8 cellular contexts compared by ENCODE assay signal in genomic region chr3:49553320-49553689, GRCh38. TPM values are rescaled to one million over a fixed set of nuclear protein-coding genes. Genes with fewer than 3 reads are reported as not detected.
DNase-seq lines count a peak whose midpoint lies in the region; ATAC-seq and TF ChIP-seq lines count a peak whose summit lies in the region.

No MANE protein-coding gene starts in this region.

- H3K9me3 ChIP-seq in HAP-1 (peaks cover 2% of the 10 kb centered on the region; the same call in 1 of the 2 replicates), lower lobe of right lung (no peaks in the 10 kb centered on the region)

- DNase-seq in HAP-1 (ENCODE audit: low spot score in 2 of 2) (no peak), lower lobe of right lung (no peak), NCI-H1694 (lab: John Stamatoyannopoulos, UW) (no peak), inferior parietal cortex (ENCODE audit: extremely low spot score) (no peak)
- no peak for DNase-seq in activated naive CD8-positive, alpha-beta T cell treated with anti-CD3 and anti-CD28 coated beads, Interleukin-2, amount 10 ng/mL, durations not matched to agents 7 days and 5 days

- no peaks in the 10 kb centered on the region for H3K36me3 Mint-ChIP-seq in activated naive CD8-positive, alpha-beta T cell treated with anti-CD3 and anti-CD28 coated beads, Interleukin-2, amount 10 ng/mL, durations not matched to agents 7 days and 5 days

- intact Hi-C loops in lower lobe of right lung (cut with DNase I) = no loop called here

- peaks cover 28% of the 10 kb centered on the region for H3K27me3 Mint-ChIP-seq in activated naive CD8-positive, alpha-beta T cell treated with anti-CD3 and anti-CD28 coated beads, Interleukin-2, amount 10 ng/mL, durations not matched to agents 7 days and 5 days

- no peak for ATAC-seq in activated naive CD8-positive, alpha-beta T cell treated with anti-CD3 and anti-CD28 coated beads, Interleukin-2, amount 10 ng/mL, durations not matched to agents 7 days and 5 days (ENCODE audit: low read depth)
- no peak for ATAC-seq in lower lobe of right lung
- no peak for ATAC-seq in GM18858 (IDR thresholded peaks at IDR 0.05; ENCODE audit: unreplicated experiment)
- ATAC-seq in HG02610 (IDR thresholded peaks at IDR 0.05; ENCODE audit: unreplicated experiment) = no peak

- POLR2A ChIA-PET in activated naive CD8-positive, alpha-beta T cell treated with anti-CD3 and anti-CD28 coated beads, Interleukin-2, amount 10 ng/mL, durations not matched to agents 7 days and 5 days (lab: Charles Lee) = interaction anchor here (1.6 kb wide), 1 partner anchor 13 kb away, joined by 10 read pairs; no protein-coding TSS in a partner anchor

- no peaks in the 10 kb centered on the region for H3K9me3 Mint-ChIP-seq in activated naive CD8-positive, alpha-beta T cell treated with anti-CD3 and anti-CD28 coated beads, Interleukin-2, amount 10 ng/mL, durations not matched to agents 7 days and 5 days

- H3K4me3 Mint-ChIP-seq in activated naive CD8-positive, alpha-beta T cell treated with anti-CD3 and anti-CD28 coated beads, Interleukin-2, amount 10 ng/mL, durations not matched to agents 7 days and 5 days = peak overlapping the region; percentile 88

- H3K4me1 ChIP-seq in HAP-1 = peaks cover 14% of the 10 kb centered on the region
- peaks cover 18% of the 10 kb centered on the region for H3K4me1 ChIP-seq in lower lobe of right lung

- H3K27me3 ChIP-seq in HAP-1 (ENCODE audit: low read depth) (peaks cover 22% of the 10 kb centered on the region; the same call in 1 of the 2 replicates), lower lobe of right lung (ENCODE audit: low read depth) (peaks cover 4% of the 10 kb centered on the region)

- H3K27ac ChIP-seq in 22Rv1 = peak overlapping the region; percentile 65
- H3K27ac ChIP-seq in lower lobe of right lung = no peak overlapping the region

- in situ Hi-C loops in HAP-1 (cut with MboI; ENCODE audit: low sequenced_read_pairs) = no loop called here

- no peak overlapping the region for H3K27ac Mint-ChIP-seq in activated naive CD8-positive, alpha-beta T cell treated with anti-CD3 and anti-CD28 coated beads, Interleukin-2, amount 10 ng/mL, durations not matched to agents 7 days and 5 days

- H3K36me3 ChIP-seq in HAP-1 (replicated peaks) (no peaks in the 10 kb centered on the region), lower lobe of right lung (no peaks in the 10 kb centered on the region)

- no peak for TF ChIP-seq CTCF in 22Rv1 (IDR thresholded peaks at IDR 0.05)
- no peak for TF ChIP-seq CTCF in lower lobe of right lung (IDR thresholded peaks at IDR 0.05)

- peaks cover 17% of the 10 kb centered on the region for H3K4me1 Mint-ChIP-seq in activated naive CD8-positive, alpha-beta T cell treated with anti-CD3 and anti-CD28 coated beads, Interleukin-2, amount 10 ng/mL, durations not matched to agents 7 days and 5 days

- H3K4me3 ChIP-seq in HAP-1 (peak overlapping the region; percentile 57), lower lobe of right lung (peak overlapping the region; percentile 79)

RNA-seq across cellular contexts. Expression of gene BSN, which starts 1.0 kb away (rescaled TPM):
- under 1 TPM; 0.08 to 0.14 TPM for total RNA-seq in activated naive CD8-positive, alpha-beta T cell treated with anti-CD3 and anti-CD28 coated beads, Interleukin-2, amount 10 ng/mL, durations not matched to agents 7 days and 5 days
- total RNA-seq in lower lobe of right lung = 0.35 TPM
